ENCODE assay signal across 24 cellular contexts in the genomic region with DNA sequence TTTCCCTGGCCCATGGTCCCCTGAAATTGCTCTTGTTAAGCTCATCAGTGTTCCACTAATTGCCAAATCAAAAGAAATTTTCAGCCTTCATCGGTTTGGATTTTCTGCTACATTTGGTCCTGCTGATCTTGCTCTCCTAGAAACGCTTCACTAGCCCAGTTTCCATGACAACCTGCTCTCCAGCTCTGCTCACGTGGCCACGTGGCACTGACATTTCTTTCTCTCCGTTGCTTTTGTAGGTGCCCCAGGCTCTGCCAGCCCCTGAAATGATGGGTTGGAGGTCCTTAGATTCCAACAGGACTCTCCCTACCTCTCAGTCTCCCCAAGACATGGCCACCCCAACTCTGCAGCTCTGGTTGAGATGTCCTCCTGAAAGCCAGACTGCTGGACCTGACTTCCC. TPM values are rescaled to one million over a fixed set of nuclear protein-coding genes. Genes with fewer than 3 reads are reported as not detected.
DNase-seq lines count a peak whose midpoint lies in the region.
"Had no signal": no experiment of that assay in that cellular context is flagged by ENCODE, and none has a peak within 500 bp of the region (broad histone marks: within the 10 kb centered on the region; RNA-seq: fewer than 3 reads in every experiment).

No MANE protein-coding gene starts in this region.

- H3K27ac ChIP-seq in substantia nigra (ENCODE audit: low read depth, low read length, poor library complexity, severe bottlenecking), result no peak overlapping the region
- H3K27ac ChIP-seq: colonic mucosa, lower lobe of right lung, pancreas, PC-9, SK-N-MC, stomach, uterus had no signal

- DNase-seq in NCI-H146 (lab: John Stamatoyannopoulos, UW) (peak; percentile 38), NCI-H146 treated with DMSO at 0.1 percent for 48 hours (lab: John Stamatoyannopoulos, UW; ENCODE audit: unreplicated experiment) (no peak), RPMI7951 (ENCODE audit: low read depth) (peak; percentile 15), head of caudate nucleus (peak; percentile 19 to 90 (median 67)), superior temporal gyrus (ENCODE audit: extremely low spot score) (peak; percentile 60), germinal center (ENCODE audit: low spot score) (no peak), NCI-H1417 treated with DMSO at 0.1 percent for 48 hours (lab: John Stamatoyannopoulos, UW) (no peak), substantia nigra (lab: John Stamatoyannopoulos, UW) (no peak)
- DNase-seq: activated CD4-positive, alpha-beta memory T cell treated with anti-CD3 and anti-CD28 coated beads for 36 hours; activated naive CD4-positive, alpha-beta T cell; C1 segment of cervical spinal cord; colonic mucosa; immature natural killer cell; IMR-90; lower lobe of right lung; NCI-H2081; NCI-H82; pancreas; PC-9; small intestine; stimulated activated CD4-positive, alpha-beta T cell treated with anti-CD3 and anti-CD28 coated beads, Interleukin-2, amount 100 ng/mL, for 48 hours; stomach; uterus had no signal

- intact Hi-C loops in head of caudate nucleus (cut with DNase I), result no loop called here

RNA-seq across cellular contexts. Expression of a gene that starts 45.8 kb away (rescaled TPM):
- not detected in 2 replicates for total RNA-seq in RPMI7951 (2014; rRNA removed; shearing (Covaris generic))
- total RNA-seq: PC-9 had no signal

RNA-seq across cellular contexts. Expression of a gene that starts 52.4 kb away (rescaled TPM):
- 57.5 and 64.4 TPM in 2 replicates for total RNA-seq in RPMI7951 (2014; rRNA removed; shearing (Covaris generic))

Comparison
In these comparisons a context has a peak if more than half of its experiments do, and no peak if none do; other contexts are left out.
1. DNase-seq: peak in NCI-H146 (single experiment), RPMI7951 (single experiment), head of caudate nucleus (42 of 42) and superior temporal gyrus (single experiment); none in NCI-H146 treated with DMSO at 0.1 percent for 48 hours (single experiment), germinal center (single experiment), NCI-H1417 treated with DMSO at 0.1 percent for 48 hours (single experiment) and substantia nigra (0 of 49).